Comparison of ENCODE assay signal across 16 cellular contexts in genomic region chr7:105975770-105976428, GRCh38. TPM values are rescaled to one million over a fixed set of nuclear protein-coding genes. Genes with fewer than 3 reads are reported as not detected.
DNase-seq lines count a peak whose midpoint lies in the region; ATAC-seq, FAIRE-seq and TF ChIP-seq lines count a peak whose summit lies in the region.
"Had no signal": no experiment of that assay in that cellular context is flagged by ENCODE, and none has a peak within 500 bp of the region (broad histone marks: within the 10 kb centered on the region; RNA-seq: fewer than 3 reads in every experiment).

No MANE protein-coding gene starts in this region.

- H3F3A ChIP-seq in PC-3 (ENCODE audit: low read length, unreplicated experiment) = no peaks in the 10 kb centered on the region

- H3K9ac ChIP-seq in PC-3 (ENCODE audit: low read length) = no peak overlapping the region
- H3K9ac ChIP-seq in fibroblast of lung (ENCODE audit: insufficient read depth, low read length) = no peak overlapping the region

- WGBS in small intestine, 3 donors = 77 to 81% (median 80%) methylated on average over 8 of the region's 8 CpGs

- H3K9me2 ChIP-seq in PC-3 (replicated peaks; ENCODE audit: low read length) = no peaks in the 10 kb centered on the region

- H3K27ac ChIP-seq in PC-3 (ENCODE audit: low read length) = no peak overlapping the region
- H3K27ac ChIP-seq in fibroblast of lung (ENCODE audit: insufficient read depth, low read length) = peak overlapping the region; percentile 55
- H3K27ac ChIP-seq in small intestine (ENCODE audit: low read depth in 1 of 2, low read length in 1 of 2) = no peak overlapping the region
- H3K27ac ChIP-seq: esophagus muscularis mucosa, SJCRH30, suprapubic skin had no signal

- peaks cover 8% of the 10 kb centered on the region; the same call in 1 of the 2 replicates for H3K27me3 ChIP-seq in PC-3 (ENCODE audit: low read length)
- H3K27me3 ChIP-seq in fibroblast of lung (ENCODE audit: control insufficient read depth, insufficient read depth, low read length) = no peaks in the 10 kb centered on the region
- H3K27me3 ChIP-seq in small intestine (ENCODE audit: control insufficient read depth in 2 of 2, insufficient read depth in 2 of 2, low read length in 2 of 2) = no peaks in the 10 kb centered on the region
- H3K27me3 ChIP-seq: esophagus muscularis mucosa, SJCRH30, suprapubic skin had no signal

- POLR2A ChIA-PET in PC-3 (lab: Charles Lee; ENCODE audit: unreplicated experiment) = no interaction called here

- DNase-seq in NCI-H510A treated with DMSO at 0.1 percent for 48 hours (lab: John Stamatoyannopoulos, UW) (peak; percentile 7), NCI-H510A (lab: John Stamatoyannopoulos, UW) (no peak), PC-3 (no peak), fibroblast of lung (ENCODE audit: low read depth in 2 of 2) (peak in 1 of 2 donors; percentile 49), small intestine (peak; percentile 28), middle frontal gyrus (ENCODE audit: extremely low spot score, low spot score) (no peak), CD1c-positive myeloid dendritic cell (ENCODE audit: extremely low spot score) (no peak)
- DNase-seq: NCI-H82, occipital lobe, SJCRH30 had no signal

- CTCF ChIA-PET in PC-3 (lab: Charles Lee) = interaction anchor here (0.6 kb wide), 1 partner anchor 210 kb away, joined by 4 read pairs; no protein-coding TSS in a partner anchor

- no peaks in the 10 kb centered on the region for H3K9me3 ChIP-seq in PC-3 (ENCODE audit: low read length)
- H3K9me3 ChIP-seq in fibroblast of lung (ENCODE audit: control insufficient read depth, insufficient read depth, low read depth, low read length) = no peaks in the 10 kb centered on the region
- H3K9me3 ChIP-seq in small intestine (ENCODE audit: control insufficient read depth, low read depth) = no peaks in the 10 kb centered on the region
- H3K9me3 ChIP-seq: esophagus muscularis mucosa, SJCRH30, suprapubic skin had no signal

- H4K20me1 ChIP-seq in PC-3 (ENCODE audit: low read length) = no peaks in the 10 kb centered on the region
- H4K20me1 ChIP-seq in fibroblast of lung (ENCODE audit: control insufficient read depth, extremely low read depth, insufficient read depth, low read length) = no peaks in the 10 kb centered on the region

- intact Hi-C loops in PC-3 (cut with micrococcal nuclease) = no loop called here

- H3K79me2 ChIP-seq in PC-3 (ENCODE audit: low read length) = no peaks in the 10 kb centered on the region
- H3K79me2 ChIP-seq in fibroblast of lung (ENCODE audit: control insufficient read depth, insufficient read depth, low read length) = no peaks in the 10 kb centered on the region

- H3K4me3 ChIP-seq in PC-3 (ENCODE audit: low read length) (no peak overlapping the region), fibroblast of lung (replicated peaks in 1 of 4; ENCODE audit: control extremely low read depth in 1 of 4, insufficient read depth in 1 of 4, low read depth in 3 of 4, low read length in 4 of 4) (no peak overlapping the region), small intestine (ENCODE audit: low read depth in 1 of 2, low read length in 2 of 2) (no peak overlapping the region)
- H3K4me3 ChIP-seq: esophagus muscularis mucosa, SJCRH30, smooth muscle cell, suprapubic skin had no signal

- FAIRE-seq in small intestine (lab: Jason Lieb, UNC) = no peak
- FAIRE-seq: HepG2, TTC549 had no signal

- H3K4me2 ChIP-seq in PC-3 (ENCODE audit: low read length) (no peak overlapping the region), fibroblast of lung (ENCODE audit: extremely low read depth, insufficient read depth, low read length) (no peak overlapping the region)
- H3K4me2 ChIP-seq: smooth muscle cell had no signal

- H3K36me3 ChIP-seq in PC-3 (ENCODE audit: low read depth, low read length) (no peaks in the 10 kb centered on the region), fibroblast of lung (ENCODE audit: control insufficient read depth, insufficient read depth, low read length) (no peaks in the 10 kb centered on the region), small intestine (ENCODE audit: control insufficient read depth in 2 of 2, insufficient read depth in 2 of 2, low read length in 2 of 2) (no peaks in the 10 kb centered on the region)
- H3K36me3 ChIP-seq: esophagus muscularis mucosa, SJCRH30, suprapubic skin had no signal

- H2AFZ ChIP-seq in PC-3 (ENCODE audit: low read length) (no peak overlapping the region), fibroblast of lung (ENCODE audit: low read length) (no peak overlapping the region)

- no TSS peak for BruUV-seq in PC-3 (replicated peaks; lab: Mats Ljungman, UMichigan)

- TF ChIP-seq CTCF in PC-3 (conservative IDR thresholded peaks at IDR 0.05; ENCODE audit: low read depth, low read length) = no peak
- TF ChIP-seq CTCF in fibroblast of lung (conservative IDR thresholded peaks at IDR 0.05 in 1 of 2, IDR thresholded peaks at IDR 0.05 in 1 of 2; ENCODE audit: low read depth in 1 of 2, low read length in 2 of 2) = no peak

- H3K4me1 ChIP-seq in PC-3 (ENCODE audit: insufficient read depth, low read length) (no peaks in the 10 kb centered on the region), fibroblast of lung (ENCODE audit: control insufficient read depth, extremely low read depth, insufficient read depth, low read length) (no peaks in the 10 kb centered on the region), small intestine (ENCODE audit: control insufficient read depth in 2 of 2, insufficient read depth in 1 of 2, low read depth in 1 of 2, low read length in 1 of 2) (no peaks in the 10 kb centered on the region)
- H3K4me1 ChIP-seq: suprapubic skin had no signal

- peak; percentile 31; the same call in 1 of the 2 replicates for ATAC-seq in PC-3
- no peak for ATAC-seq in HG02588 (IDR thresholded peaks at IDR 0.05; ENCODE audit: unreplicated experiment)
- ATAC-seq: HepG2 had no signal

RNA-seq across cellular contexts. Expression of gene CDHR3, which starts 12.8 kb away (rescaled TPM):
- total RNA-seq in PC-3 (2014; rRNA removed) = 5.9 and 9.8 TPM in 2 replicates
- total RNA-seq in fibroblast of lung = 4.9 and 9.4 TPM in 2 replicates
- 3.2 and 5.1 TPM in 2 replicates for polyA plus RNA-seq in fibroblast of lung
- 3.9 and 8.3 TPM in 2 replicates for polyA plus RNA-seq in fibroblast of lung (2012)
- 1.2 and 1.9 TPM in 2 replicates for polyA minus RNA-seq in fibroblast of lung (ENCODE audit: low replicate concordance)
- polyA plus RNA-seq in small intestine = 1 to 10 TPM; 4.1 to 6.3 (median 4.6) TPM

Comparison
In these comparisons a context has a peak if more than half of its experiments do, and no peak if none do; other contexts are left out.
1. DNase-seq: peak in NCI-H510A treated with DMSO at 0.1 percent for 48 hours (single experiment) and small intestine (single experiment); none in NCI-H510A (single experiment), PC-3 (single experiment), middle frontal gyrus (single experiment) and CD1c-positive myeloid dendritic cell (single experiment).